ENCODE assay signal across 1 cellular context in the genomic region with DNA sequence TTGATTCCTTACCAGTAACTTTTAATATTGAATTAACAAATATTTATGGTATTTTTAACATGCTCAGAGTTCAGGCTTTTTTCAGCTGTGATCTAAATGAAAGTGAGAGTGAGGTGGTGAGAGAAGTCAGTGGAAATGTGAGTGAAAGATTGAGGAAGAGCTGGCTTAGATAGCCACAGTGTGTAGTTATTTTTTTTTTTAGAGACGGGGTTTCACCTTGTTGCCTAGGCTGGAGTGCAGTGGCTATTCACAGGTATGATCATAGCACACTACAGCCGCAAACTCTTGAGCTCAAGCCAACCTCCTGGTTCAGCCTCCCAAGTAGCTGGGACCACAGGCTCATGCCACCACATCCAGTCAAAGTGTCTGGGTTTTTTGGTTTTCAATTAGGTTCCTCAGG.
A peak's percentile ranks its signal among the peaks of the same experiment; 100 is the strongest.
TF ChIP-seq lines count a peak whose summit lies in the region.

No MANE protein-coding gene starts in this region.

TF ChIP-seq in GM12878, 131 proteins besides CTCF, POLR2A, EP300 and RAD21 (continues in another document):
- TF ChIP-seq ATF2 (IDR thresholded peaks at IDR 0.05; ENCODE audit: low read length) (peak; percentile 66; the same call in 1 of the 2 replicates), ESRRA (IDR thresholded peaks at IDR 0.05; ENCODE audit: low read length) (no peak), PML (IDR thresholded peaks at IDR 0.05; ENCODE audit: low read length) (peak; percentile 64; the same call in 1 of the 2 replicates), CBX3 (IDR thresholded peaks at IDR 0.05; ENCODE audit: borderline replicate concordance, low read depth) (no peak), RCOR1 (conservative IDR thresholded peaks at IDR 0.05; ENCODE audit: low read depth, low read length) (no peak), TARDBP (IDR thresholded peaks at IDR 0.05; ENCODE audit: borderline replicate concordance) (no peak), DPF2 (IDR thresholded peaks at IDR 0.05) (no peak), IRF4 (IDR thresholded peaks at IDR 0.05; ENCODE audit: low read depth, low read length) (no peak), SMARCA5 (IDR thresholded peaks at IDR 0.05) (no peak; the same call in 1 of the 2 replicates), NFIC (IDR thresholded peaks at IDR 0.05; ENCODE audit: low read depth, low read length) (peak; percentile 80), RUNX3 (IDR thresholded peaks at IDR 0.05; ENCODE audit: low read length) (peak; percentile 88), PAX8 (IDR thresholded peaks at IDR 0.05) (no peak), HDGF (IDR thresholded peaks at IDR 0.05) (no peak), CBX5 (IDR thresholded peaks at IDR 0.05; ENCODE audit: low read depth) (0 out of 2 replicates have a peak, but pooled peaks have one; percentile 33), RELB (IDR thresholded peaks at IDR 0.05; ENCODE audit: low read depth) (peak; percentile 66), ZNF24 (IDR thresholded peaks at IDR 0.05) (no peak), ZBTB11 (CRISPR knock-in tag; IDR thresholded peaks at IDR 0.05) (no peak), BACH1 (IDR thresholded peaks at IDR 0.05; ENCODE audit: borderline replicate concordance) (no peak), JUND (IDR thresholded peaks at IDR 0.05; ENCODE audit: low read depth, low read length) (no peak), ZSCAN29 (IDR thresholded peaks at IDR 0.05) (no peak), MEF2B (IDR thresholded peaks at IDR 0.05; ENCODE audit: partially characterized antibody, poor library complexity, severe bottlenecking) (no peak), ETV6 (conservative IDR thresholded peaks at IDR 0.05 in 1 of 2, IDR thresholded peaks at IDR 0.05 in 1 of 2; ENCODE audit: borderline replicate concordance in 1 of 2, low read depth in 1 of 2) (peak in 1 of 2 experiments; percentile 62; a peak in 2 of 4 replicates), KDM1A (IDR thresholded peaks at IDR 0.05; ENCODE audit: borderline replicate concordance) (no peak), SMC3 (IDR thresholded peaks at IDR 0.05; ENCODE audit: borderline replicate concordance, low read length) (no peak), MTA2 (IDR thresholded peaks at IDR 0.05; ENCODE audit: low read depth) (peak; percentile 36; the same call in 1 of the 2 replicates), SUZ12 (IDR thresholded peaks at IDR 0.05; ENCODE audit: unreplicated experiment) (no peak), FOS (IDR thresholded peaks at IDR 0.05; ENCODE audit: borderline replicate concordance, extremely low read depth, insufficient read length) (no peak), EGR1 (IDR thresholded peaks at IDR 0.05; ENCODE audit: borderline replicate concordance in 1 of 2, low read depth in 2 of 2, low read length in 2 of 2) (no peak), PKNOX1 (IDR thresholded peaks at IDR 0.05) (peak; percentile 70), EED (IDR thresholded peaks at IDR 0.05; ENCODE audit: low read depth) (peak; percentile 81), PAX5 (IDR thresholded peaks at IDR 0.05; ENCODE audit: borderline replicate concordance, low read depth, low read length) (no peak), REST (IDR thresholded peaks at IDR 0.05; ENCODE audit: low read depth, low read length) (no peak), RFX5 (IDR thresholded peaks at IDR 0.05; ENCODE audit: low read depth, low read length) (no peak), BCL11A (IDR thresholded peaks at IDR 0.05; ENCODE audit: low read depth, low read length) (0 out of 2 replicates have a peak, but pooled peaks have one; percentile 36), YY1 (IDR thresholded peaks at IDR 0.05; ENCODE audit: low read depth, low read length) (no peak), SMAD5 (IDR thresholded peaks at IDR 0.05; ENCODE audit: low read depth) (no peak)
- TF ChIP-seq, protein P1, sequence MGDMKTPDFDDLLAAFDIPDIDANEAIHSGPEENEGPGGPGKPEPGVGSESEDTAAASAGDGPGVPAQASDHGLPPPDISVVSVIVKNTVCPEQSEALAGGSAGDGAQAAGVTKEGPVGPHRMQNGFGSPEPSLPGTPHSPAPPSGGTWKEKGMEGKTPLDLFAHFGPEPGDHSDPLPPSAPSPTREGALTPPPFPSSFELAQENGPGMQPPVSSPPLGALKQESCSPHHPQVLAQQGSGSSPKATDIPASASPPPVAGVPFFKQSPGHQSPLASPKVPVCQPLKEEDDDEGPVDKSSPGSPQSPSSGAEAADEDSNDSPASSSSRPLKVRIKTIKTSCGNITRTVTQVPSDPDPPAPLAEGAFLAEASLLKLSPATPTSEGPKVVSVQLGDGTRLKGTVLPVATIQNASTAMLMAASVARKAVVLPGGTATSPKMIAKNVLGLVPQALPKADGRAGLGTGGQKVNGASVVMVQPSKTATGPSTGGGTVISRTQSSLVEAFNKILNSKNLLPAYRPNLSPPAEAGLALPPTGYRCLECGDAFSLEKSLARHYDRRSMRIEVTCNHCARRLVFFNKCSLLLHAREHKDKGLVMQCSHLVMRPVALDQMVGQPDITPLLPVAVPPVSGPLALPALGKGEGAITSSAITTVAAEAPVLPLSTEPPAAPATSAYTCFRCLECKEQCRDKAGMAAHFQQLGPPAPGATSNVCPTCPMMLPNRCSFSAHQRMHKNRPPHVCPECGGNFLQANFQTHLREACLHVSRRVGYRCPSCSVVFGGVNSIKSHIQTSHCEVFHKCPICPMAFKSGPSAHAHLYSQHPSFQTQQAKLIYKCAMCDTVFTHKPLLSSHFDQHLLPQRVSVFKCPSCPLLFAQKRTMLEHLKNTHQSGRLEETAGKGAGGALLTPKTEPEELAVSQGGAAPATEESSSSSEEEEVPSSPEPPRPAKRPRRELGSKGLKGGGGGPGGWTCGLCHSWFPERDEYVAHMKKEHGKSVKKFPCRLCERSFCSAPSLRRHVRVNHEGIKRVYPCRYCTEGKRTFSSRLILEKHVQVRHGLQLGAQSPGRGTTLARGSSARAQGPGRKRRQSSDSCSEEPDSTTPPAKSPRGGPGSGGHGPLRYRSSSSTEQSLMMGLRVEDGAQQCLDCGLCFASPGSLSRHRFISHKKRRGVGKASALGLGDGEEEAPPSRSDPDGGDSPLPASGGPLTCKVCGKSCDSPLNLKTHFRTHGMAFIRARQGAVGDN (IDR thresholded peaks at IDR 0.05): no peak
- TF ChIP-seq, protein P2, sequence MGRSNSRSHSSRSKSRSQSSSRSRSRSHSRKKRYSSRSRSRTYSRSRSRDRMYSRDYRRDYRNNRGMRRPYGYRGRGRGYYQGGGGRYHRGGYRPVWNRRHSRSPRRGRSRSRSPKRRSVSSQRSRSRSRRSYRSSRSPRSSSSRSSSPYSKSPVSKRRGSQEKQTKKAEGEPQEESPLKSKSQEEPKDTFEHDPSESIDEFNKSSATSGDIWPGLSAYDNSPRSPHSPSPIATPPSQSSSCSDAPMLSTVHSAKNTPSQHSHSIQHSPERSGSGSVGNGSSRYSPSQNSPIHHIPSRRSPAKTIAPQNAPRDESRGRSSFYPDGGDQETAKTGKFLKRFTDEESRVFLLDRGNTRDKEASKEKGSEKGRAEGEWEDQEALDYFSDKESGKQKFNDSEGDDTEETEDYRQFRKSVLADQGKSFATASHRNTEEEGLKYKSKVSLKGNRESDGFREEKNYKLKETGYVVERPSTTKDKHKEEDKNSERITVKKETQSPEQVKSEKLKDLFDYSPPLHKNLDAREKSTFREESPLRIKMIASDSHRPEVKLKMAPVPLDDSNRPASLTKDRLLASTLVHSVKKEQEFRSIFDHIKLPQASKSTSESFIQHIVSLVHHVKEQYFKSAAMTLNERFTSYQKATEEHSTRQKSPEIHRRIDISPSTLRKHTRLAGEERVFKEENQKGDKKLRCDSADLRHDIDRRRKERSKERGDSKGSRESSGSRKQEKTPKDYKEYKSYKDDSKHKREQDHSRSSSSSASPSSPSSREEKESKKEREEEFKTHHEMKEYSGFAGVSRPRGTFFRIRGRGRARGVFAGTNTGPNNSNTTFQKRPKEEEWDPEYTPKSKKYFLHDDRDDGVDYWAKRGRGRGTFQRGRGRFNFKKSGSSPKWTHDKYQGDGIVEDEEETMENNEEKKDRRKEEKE (IDR thresholded peaks at IDR 0.05): no peak
- TF ChIP-seq, protein P3, sequence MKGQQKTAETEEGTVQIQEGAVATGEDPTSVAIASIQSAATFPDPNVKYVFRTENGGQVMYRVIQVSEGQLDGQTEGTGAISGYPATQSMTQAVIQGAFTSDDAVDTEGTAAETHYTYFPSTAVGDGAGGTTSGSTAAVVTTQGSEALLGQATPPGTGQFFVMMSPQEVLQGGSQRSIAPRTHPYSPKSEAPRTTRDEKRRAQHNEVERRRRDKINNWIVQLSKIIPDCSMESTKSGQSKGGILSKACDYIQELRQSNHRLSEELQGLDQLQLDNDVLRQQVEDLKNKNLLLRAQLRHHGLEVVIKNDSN (IDR thresholded peaks at IDR 0.05; ENCODE audit: borderline replicate concordance, extremely low read length, insufficient read depth, low read depth, low read length): no peak
